ENCODE assay signal across 8 cellular contexts in genomic region chr3:32401141-32401540, GRCh38. TPM values are rescaled to one million over a fixed set of nuclear protein-coding genes. Genes with fewer than 3 reads are reported as not detected.
DNase-seq lines count a peak whose midpoint lies in the region; ATAC-seq and TF ChIP-seq lines count a peak whose summit lies in the region.

No MANE protein-coding gene starts in this region.

- H3K36me3 Mint-ChIP-seq in natural killer cell: no peaks in the 10 kb centered on the region

- H3K4me3 ChIP-seq in duodenal mucosa (ENCODE audit: low read depth in 1 of 2, low read length in 2 of 2): peak overlapping the region; percentile 68 to 70

- no peaks in the 10 kb centered on the region for H3K27me3 Mint-ChIP-seq in natural killer cell (ENCODE audit: low read depth in 2 of 2)

- H3K27ac Mint-ChIP-seq in natural killer cell: peak overlapping the region; percentile 89 to 94

- peaks cover 13 to 21% of the 10 kb centered on the region in 2 donors for H3K4me1 ChIP-seq in duodenal mucosa (ENCODE audit: control insufficient read depth in 1 of 2, insufficient read depth in 2 of 2, low read length in 2 of 2)

- H3K4me3 Mint-ChIP-seq in natural killer cell: peak overlapping the region; percentile 93

- no peak for TF ChIP-seq CTCF in natural killer cell (IDR thresholded peaks at IDR 0.05)

- intact Hi-C loops in natural killer cell (cut with micrococcal nuclease): no loop called here

- no peaks in the 10 kb centered on the region for H3K9me3 Mint-ChIP-seq in natural killer cell

- H3K36me3 ChIP-seq in duodenal mucosa (ENCODE audit: control insufficient read depth in 1 of 2, insufficient read depth in 2 of 2, low read length in 2 of 2): no peaks in the 10 kb centered on the region

- H3K9ac ChIP-seq in duodenal mucosa (ENCODE audit: low read depth in 1 of 2, low read length in 2 of 2): peak overlapping the region; percentile 55 to 76

- no peaks in the 10 kb centered on the region for H3K9me3 ChIP-seq in duodenal mucosa (ENCODE audit: control insufficient read depth in 1 of 2, low read length in 2 of 2)

- H3K27ac ChIP-seq in duodenal mucosa (ENCODE audit: low read depth, low read length): peak overlapping the region; percentile 68

- peaks cover 27 to 28% of the 10 kb centered on the region in 2 donors for H3K4me1 Mint-ChIP-seq in natural killer cell

- H3K27me3 ChIP-seq in duodenal mucosa (ENCODE audit: control insufficient read depth in 1 of 2, insufficient read depth in 2 of 2, low read length in 2 of 2): no peaks in the 10 kb centered on the region

- DNase-seq in HuH-7.5 (ENCODE audit: low spot score) (peak; percentile 53), natural killer cell (no peak), activated gamma-delta T cell (lab: John Stamatoyannopoulos, UW) (no peak), putamen (ENCODE audit: low spot score) (no peak)
- no peak for DNase-seq in activated effector memory CD4-positive, alpha-beta T cell treated with Interleukin-2 at 50 U/mL for 16 hours
- no peak for DNase-seq in stimulated activated CD4-positive, alpha-beta T cell treated with anti-CD3 and anti-CD28 coated beads, Interleukin-12 subunit alpha, Interleukin-12 subunit beta, amount 100 ng/mL, for 4 hours

- ATAC-seq in GM18867 (IDR thresholded peaks at IDR 0.05; ENCODE audit: unreplicated experiment) (peak; percentile 2), natural killer cell (peak in 1 of 3 donors; percentile 11)

RNA-seq across cellular contexts. Expression of gene CMTM7, which starts 9.5 kb away (rescaled TPM):
- 10 to 100 TPM in 2 of 3 donors, 1 to 10 TPM in 1; 4.1 to 16.7 (median 12.8) TPM for total RNA-seq in natural killer cell
